ENCODE assay signal across 10 cellular contexts in genomic region chr2:160207804-160208661, GRCh38. TPM values are rescaled to one million over a fixed set of nuclear protein-coding genes. Genes with fewer than 3 reads are reported as not detected.
A peak's percentile ranks its signal among the peaks of the same experiment; 100 is the strongest.
DNase-seq lines count a peak whose midpoint lies in the region; ATAC-seq, FAIRE-seq and TF ChIP-seq lines count a peak whose summit lies in the region.
"Had no signal": no experiment of that assay in that cellular context is flagged by ENCODE, and none has a peak within 500 bp of the region (broad histone marks: within the 10 kb centered on the region; RNA-seq: fewer than 3 reads in every experiment).

No MANE protein-coding gene starts in this region.

- H3K27ac ChIP-seq in RWPE1: peak overlapping the region; percentile 91
- no peak overlapping the region for H3K27ac ChIP-seq in CD4-positive, alpha-beta memory T cell (ENCODE audit: low read depth, low read length)

- no peaks in the 10 kb centered on the region for H3K27me3 ChIP-seq in CD4-positive, alpha-beta memory T cell (ENCODE audit: insufficient read depth, low read length)

- ATAC-seq in esophagus mucosa: peak; percentile 74
- peak; percentile 86 to 89 for ATAC-seq in natural killer cell treated with Interleukin-12 subunit alpha and Interleukin-12 subunit beta and Interleukin-15 and Interleukin-18, amount 100 ng/mL, for 72 hours

- TF ChIP-seq CTCF in RWPE1 (conservative IDR thresholded peaks at IDR 0.05; ENCODE audit: low read depth): no peak
- no peak for TF ChIP-seq CTCF in D721Med (IDR thresholded peaks at IDR 0.05; ENCODE audit: insufficient read depth, missing control alignments)

- H3K4me1 ChIP-seq in CD4-positive, alpha-beta memory T cell (ENCODE audit: insufficient read depth, low read length): no peaks in the 10 kb centered on the region

- no peak for FAIRE-seq in D721Med (lab: Jason Lieb, UNC)

- H3K27me3 Mint-ChIP-seq in activated CD4-positive, alpha-beta T cell treated with anti-CD3 and anti-CD28 coated beads, Interleukin-2, amount 10 ng/mL, durations not matched to agents 24 days and 14 days: peaks cover 8% of the 10 kb centered on the region
- peaks cover 5% of the 10 kb centered on the region for H3K27me3 Mint-ChIP-seq in activated CD4-positive, alpha-beta T cell treated with anti-CD3 and anti-CD28 coated beads, Interleukin-2, amount 10 ng/mL, durations not matched to agents 7 days and 5 days
- peaks cover 6 to 12% of the 10 kb centered on the region in 2 donors for H3K27me3 Mint-ChIP-seq in natural killer cell treated with Interleukin-12 subunit alpha and Interleukin-12 subunit beta and Interleukin-15 and Interleukin-18, amount 100 ng/mL, for 72 hours
- H3K27me3 Mint-ChIP-seq in CD4-positive, alpha-beta memory T cell: no peaks in the 10 kb centered on the region

- H3K36me3 Mint-ChIP-seq in activated CD4-positive, alpha-beta T cell treated with anti-CD3 and anti-CD28 coated beads, Interleukin-2, amount 10 ng/mL, durations not matched to agents 24 days and 14 days (ENCODE audit: low read depth): no peaks in the 10 kb centered on the region
- no peaks in the 10 kb centered on the region for H3K36me3 Mint-ChIP-seq in activated CD4-positive, alpha-beta T cell treated with anti-CD3 and anti-CD28 coated beads, Interleukin-2, amount 10 ng/mL, durations not matched to agents 7 days and 5 days (ENCODE audit: low read depth)
- H3K36me3 Mint-ChIP-seq in natural killer cell treated with Interleukin-12 subunit alpha and Interleukin-12 subunit beta and Interleukin-15 and Interleukin-18, amount 100 ng/mL, for 72 hours: no peaks in the 10 kb centered on the region
- H3K36me3 Mint-ChIP-seq in CD4-positive, alpha-beta memory T cell: no peaks in the 10 kb centered on the region
- H3K36me3 Mint-ChIP-seq: CD4-positive, CD25-positive, alpha-beta regulatory T cell had no signal

- intact Hi-C loops in activated CD4-positive, alpha-beta T cell treated with anti-CD3 and anti-CD28 coated beads, Interleukin-2, amount 10 ng/mL, durations not matched to agents 24 days and 14 days (cut with micrococcal nuclease): no loop called here
- intact Hi-C loops in CD4-positive, alpha-beta memory T cell (cut with micrococcal nuclease): no loop called here

- H3K9me3 Mint-ChIP-seq in activated CD4-positive, alpha-beta T cell treated with anti-CD3 and anti-CD28 coated beads, Interleukin-2, amount 10 ng/mL, durations not matched to agents 24 days and 14 days: peaks cover 3% of the 10 kb centered on the region
- H3K9me3 Mint-ChIP-seq in activated CD4-positive, alpha-beta T cell treated with anti-CD3 and anti-CD28 coated beads, Interleukin-2, amount 10 ng/mL, durations not matched to agents 7 days and 5 days: peaks cover 6% of the 10 kb centered on the region
- no peaks in the 10 kb centered on the region for H3K9me3 Mint-ChIP-seq in natural killer cell treated with Interleukin-12 subunit alpha and Interleukin-12 subunit beta and Interleukin-15 and Interleukin-18, amount 100 ng/mL, for 72 hours
- peaks cover 0 to 2% (median 0%) of the 10 kb centered on the region in 8 donors for H3K9me3 Mint-ChIP-seq in CD4-positive, alpha-beta memory T cell
- H3K9me3 Mint-ChIP-seq: CD4-positive, CD25-positive, alpha-beta regulatory T cell had no signal

- CTCF ChIA-PET in activated CD4-positive, alpha-beta T cell treated with anti-CD3 and anti-CD28 coated beads, Interleukin-2, amount 10 ng/mL, durations not matched to agents 7 days and 5 days (lab: Charles Lee): interaction anchor here (1.1 to 3.3 kb wide), 4 partner anchors 12 to 18 kb away, joined by 4 to 12 read pairs (median 6); no protein-coding TSS in a partner anchor
- CTCF ChIA-PET in RWPE1 (lab: Yijun Ruan, JAX): interaction anchor here (0.6 to 1.6 kb wide), 4 partner anchors 12 to 538 kb away, joined by 3 to 5 read pairs (median 3); no protein-coding TSS in a partner anchor
- CTCF ChIA-PET in CD4-positive, alpha-beta memory T cell (lab: Charles Lee; ENCODE audit: partially characterized antibody): interaction anchor here (0.6 to 5.0 kb wide), 7 partner anchors 22 to 1295 kb away, joined by 3 to 64 read pairs (median 5); no protein-coding TSS in a partner anchor

- peaks cover 15% of the 10 kb centered on the region for H3K4me1 Mint-ChIP-seq in activated CD4-positive, alpha-beta T cell treated with anti-CD3 and anti-CD28 coated beads, Interleukin-2, amount 10 ng/mL, durations not matched to agents 24 days and 14 days
- H3K4me1 Mint-ChIP-seq in activated CD4-positive, alpha-beta T cell treated with anti-CD3 and anti-CD28 coated beads, Interleukin-2, amount 10 ng/mL, durations not matched to agents 7 days and 5 days: peaks cover 18% of the 10 kb centered on the region
- peaks cover 38 to 45% of the 10 kb centered on the region in 2 donors for H3K4me1 Mint-ChIP-seq in natural killer cell treated with Interleukin-12 subunit alpha and Interleukin-12 subunit beta and Interleukin-15 and Interleukin-18, amount 100 ng/mL, for 72 hours (ENCODE audit: low read depth in 2 of 2)
- H3K4me1 Mint-ChIP-seq in CD4-positive, alpha-beta memory T cell: peaks cover 7 to 15% (median 13%) of the 10 kb centered on the region in 4 donors

- H3K9me3 ChIP-seq in CD4-positive, alpha-beta memory T cell (ENCODE audit: control insufficient read depth in 1 of 2, low read length in 2 of 2): no peaks in the 10 kb centered on the region

- POLR2A ChIA-PET in activated CD4-positive, alpha-beta T cell treated with anti-CD3 and anti-CD28 coated beads, Interleukin-2, amount 10 ng/mL, durations not matched to agents 7 days and 5 days (lab: Charles Lee): no interaction called here
- POLR2A ChIA-PET in RWPE1 (lab: Yijun Ruan, JAX; ENCODE audit: low non-redundant PET): no interaction called here
- POLR2A ChIA-PET in CD4-positive, alpha-beta memory T cell (lab: Charles Lee; ENCODE audit: partially characterized antibody): no interaction called here

- DNase-seq in activated CD4-positive, alpha-beta T cell treated with anti-CD3 and anti-CD28 coated beads, Interleukin-2, amount 10 ng/mL, durations not matched to agents 24 days and 14 days: no peak
- no peak for DNase-seq in activated CD4-positive, alpha-beta T cell treated with anti-CD3 and anti-CD28 coated beads, Interleukin-2, amount 10 ng/mL, durations not matched to agents 7 days and 5 days
- peak; percentile 91 for DNase-seq in RWPE1 (ENCODE audit: low spot score)
- peak; percentile 69 for DNase-seq in natural killer cell treated with Interleukin-12 subunit alpha and Interleukin-12 subunit beta and Interleukin-15 and Interleukin-18, amount 100 ng/mL, for 72 hours (ENCODE audit: low spot score)
- DNase-seq in middle frontal gyrus (ENCODE audit: extremely low spot score, low spot score): no peak
- DNase-seq in CD4-positive, alpha-beta memory T cell: no peak
- no peak for DNase-seq in D721Med (ENCODE audit: insufficient read length, low spot score)
- DNase-seq: CD4-positive, CD25-positive, alpha-beta regulatory T cell had no signal

- no peak overlapping the region for H3K4me3 Mint-ChIP-seq in activated CD4-positive, alpha-beta T cell treated with anti-CD3 and anti-CD28 coated beads, Interleukin-2, amount 10 ng/mL, durations not matched to agents 24 days and 14 days
- no peak overlapping the region for H3K4me3 Mint-ChIP-seq in activated CD4-positive, alpha-beta T cell treated with anti-CD3 and anti-CD28 coated beads, Interleukin-2, amount 10 ng/mL, durations not matched to agents 7 days and 5 days
- H3K4me3 Mint-ChIP-seq in natural killer cell treated with Interleukin-12 subunit alpha and Interleukin-12 subunit beta and Interleukin-15 and Interleukin-18, amount 100 ng/mL, for 72 hours: peak overlapping the region; percentile 8
- H3K4me3 Mint-ChIP-seq in CD4-positive, alpha-beta memory T cell: no peak overlapping the region
- H3K4me3 Mint-ChIP-seq: CD4-positive, CD25-positive, alpha-beta regulatory T cell had no signal

- H3K36me3 ChIP-seq in CD4-positive, alpha-beta memory T cell (ENCODE audit: insufficient read depth, low read length): no peaks in the 10 kb centered on the region

- H3K27ac Mint-ChIP-seq in activated CD4-positive, alpha-beta T cell treated with anti-CD3 and anti-CD28 coated beads, Interleukin-2, amount 10 ng/mL, durations not matched to agents 24 days and 14 days: peak overlapping the region; percentile 45
- H3K27ac Mint-ChIP-seq in activated CD4-positive, alpha-beta T cell treated with anti-CD3 and anti-CD28 coated beads, Interleukin-2, amount 10 ng/mL, durations not matched to agents 7 days and 5 days: no peak overlapping the region
- H3K27ac Mint-ChIP-seq in natural killer cell treated with Interleukin-12 subunit alpha and Interleukin-12 subunit beta and Interleukin-15 and Interleukin-18, amount 100 ng/mL, for 72 hours: peak overlapping the region; percentile 1 to 69
- H3K27ac Mint-ChIP-seq in CD4-positive, alpha-beta memory T cell: no peak overlapping the region
- H3K27ac Mint-ChIP-seq: CD4-positive, CD25-positive, alpha-beta regulatory T cell had no signal

- no peak overlapping the region for H3K4me3 ChIP-seq in CD4-positive, alpha-beta memory T cell (ENCODE audit: low read length in 2 of 2)

RNA-seq across cellular contexts. Expression of gene ITGB6, which starts 8.0 kb away (rescaled TPM):
- not detected in 2 replicates for total RNA-seq in activated CD4-positive, alpha-beta T cell treated with anti-CD3 and anti-CD28 coated beads, Interleukin-2, amount 10 ng/mL, durations not matched to agents 24 days and 14 days
- not detected for total RNA-seq in activated CD4-positive, alpha-beta T cell treated with anti-CD3 and anti-CD28 coated beads, Interleukin-2, amount 10 ng/mL, durations not matched to agents 7 days and 5 days
- total RNA-seq in esophagus mucosa: 24.2 TPM
- not detected for total RNA-seq in natural killer cell treated with Interleukin-12 subunit alpha and Interleukin-12 subunit beta and Interleukin-15 and Interleukin-18, amount 100 ng/mL, for 72 hours
- not detected for total RNA-seq in CD4-positive, alpha-beta memory T cell
- not detected for polyA plus RNA-seq in CD4-positive, alpha-beta memory T cell
- total RNA-seq: activated CD8-positive, alpha-beta memory T cell treated with anti-CD3 and anti-CD28 coated beads for 36 hours; CD4-positive, CD25-positive, alpha-beta regulatory T cell had no signal
- polyA plus RNA-seq: CD4-positive, CD25-positive, alpha-beta regulatory T cell had no signal

Comparison
In these comparisons a context has a peak if more than half of its experiments do, and no peak if none do; other contexts are left out.
1. H3K27ac Mint-ChIP-seq: peak in activated CD4-positive, alpha-beta T cell treated with anti-CD3 and anti-CD28 coated beads, Interleukin-2, amount 10 ng/mL, durations not matched to agents 24 days and 14 days (single experiment) and natural killer cell treated with Interleukin-12 subunit alpha and Interleukin-12 subunit beta and Interleukin-15 and Interleukin-18, amount 100 ng/mL, for 72 hours (2 of 2); none in activated CD4-positive, alpha-beta T cell treated with anti-CD3 and anti-CD28 coated beads, Interleukin-2, amount 10 ng/mL, durations not matched to agents 7 days and 5 days (single experiment) and CD4-positive, alpha-beta memory T cell (0 of 7).
2. DNase-seq: peak in RWPE1 (single experiment) and natural killer cell treated with Interleukin-12 subunit alpha and Interleukin-12 subunit beta and Interleukin-15 and Interleukin-18, amount 100 ng/mL, for 72 hours (single experiment); none in activated CD4-positive, alpha-beta T cell treated with anti-CD3 and anti-CD28 coated beads, Interleukin-2, amount 10 ng/mL, durations not matched to agents 24 days and 14 days (single experiment), activated CD4-positive, alpha-beta T cell treated with anti-CD3 and anti-CD28 coated beads, Interleukin-2, amount 10 ng/mL, durations not matched to agents 7 days and 5 days (single experiment), middle frontal gyrus (single experiment), CD4-positive, alpha-beta memory T cell (0 of 5) and D721Med (single experiment).
3. RNA of gene ITGB6, which starts 8.0 kb away (total RNA-seq): 24.2 TPM in esophagus mucosa (single experiment); not detected in activated CD4-positive, alpha-beta T cell treated with anti-CD3 and anti-CD28 coated beads, Interleukin-2, amount 10 ng/mL, durations not matched to agents 24 days and 14 days, not detected in activated CD4-positive, alpha-beta T cell treated with anti-CD3 and anti-CD28 coated beads, Interleukin-2, amount 10 ng/mL, durations not matched to agents 7 days and 5 days, not detected in natural killer cell treated with Interleukin-12 subunit alpha and Interleukin-12 subunit beta and Interleukin-15 and Interleukin-18, amount 100 ng/mL, for 72 hours and not detected in CD4-positive, alpha-beta memory T cell; every median in the first group is over 10 times any median in the second.